In the genomic region with DNA sequence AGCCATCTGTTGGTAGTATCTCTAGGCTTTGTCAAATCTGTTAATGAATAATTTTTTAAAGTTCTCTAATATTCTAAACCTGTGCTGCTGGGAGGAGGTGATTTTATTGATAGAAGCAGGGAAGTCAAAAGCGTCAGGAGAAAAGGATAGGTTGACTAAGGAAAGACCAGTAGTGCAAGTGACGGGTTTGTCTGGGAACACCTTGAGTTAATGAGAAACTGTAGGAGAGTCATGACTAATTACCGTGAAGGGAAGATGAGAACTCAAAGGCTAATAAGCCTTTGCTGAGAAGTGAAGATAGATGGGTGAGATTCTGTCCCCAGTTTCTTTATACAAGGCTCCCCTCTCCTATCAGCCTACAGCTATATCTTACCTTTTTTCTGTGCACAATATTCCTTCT, we compare ENCODE assay signal across 26 cellular contexts. TPM values are rescaled to one million over a fixed set of nuclear protein-coding genes. Genes with fewer than 3 reads are reported as not detected.
"Had no signal": no experiment of that assay in that cellular context is flagged by ENCODE, and none has a peak within 500 bp of the region (broad histone marks: within the 10 kb centered on the region; RNA-seq: fewer than 3 reads in every experiment).

No MANE protein-coding gene starts in this region.

- H3K36me3 Mint-ChIP-seq: immature natural killer cell had no signal

- H3K4me3 Mint-ChIP-seq: immature natural killer cell; naive thymus-derived CD4-positive, alpha-beta T cell; stimulated activated naive B cell treated with anti-CD40 and anti-IgM and Interleukin-4, amounts not matched to agents 10 μg/mL and 1 μg/mL and 100 μg/mL, for 72 hours; stimulated activated naive CD8-positive, alpha-beta T cell treated with anti-CD3 and anti-CD28 coated beads, Interleukin-15, amount 100 ng/mL, for 72 hours had no signal

- H3K9me3 ChIP-seq: esophagus muscularis mucosa, gastroesophageal sphincter, neutrophil, right lobe of liver, testis, tibial nerve had no signal

- H3K4me3 ChIP-seq: esophagus muscularis mucosa, gastroesophageal sphincter, lung, right lobe of liver, spleen, testis, tibial nerve had no signal

- H3K27ac ChIP-seq: neutrophil, right lobe of liver, testis had no signal

- FAIRE-seq: endometrium, keratinocyte had no signal

- H3K27me3 Mint-ChIP-seq: stimulated activated naive B cell treated with anti-CD40 and anti-IgM and Interleukin-4, amounts not matched to agents 10 μg/mL and 1 μg/mL and 100 μg/mL, for 72 hours had no signal

- ATAC-seq: gastroesophageal sphincter; left cardiac atrium; left ventricle myocardium superior; naive thymus-derived CD4-positive, alpha-beta T cell; right lobe of liver; stimulated activated naive B cell treated with anti-CD40 and anti-IgM and Interleukin-4, amounts not matched to agents 10 μg/mL and 1 μg/mL and 100 μg/mL, for 72 hours; stimulated activated naive CD8-positive, alpha-beta T cell treated with anti-CD3 and anti-CD28 coated beads, Interleukin-15, amount 100 ng/mL, for 72 hours had no signal

- H3K4me1 ChIP-seq: right lobe of liver had no signal

- H3K36me3 ChIP-seq: esophagus muscularis mucosa, gastroesophageal sphincter, neutrophil, right lobe of liver, spleen, tibial nerve had no signal

- H3K27ac Mint-ChIP-seq: immature natural killer cell; naive thymus-derived CD4-positive, alpha-beta T cell; stimulated activated naive B cell treated with anti-CD40 and anti-IgM and Interleukin-4, amounts not matched to agents 10 μg/mL and 1 μg/mL and 100 μg/mL, for 72 hours; stimulated activated naive CD8-positive, alpha-beta T cell treated with anti-CD3 and anti-CD28 coated beads, Interleukin-15, amount 100 ng/mL, for 72 hours had no signal

- DNase-seq: central memory CD4-positive, alpha-beta T cell; effector memory CD4-positive, alpha-beta T cell; glutamatergic neuron; immature natural killer cell; left cardiac atrium; left ventricle myocardium superior; mesendoderm; naive thymus-derived CD4-positive, alpha-beta T cell; posterior cingulate gyrus; retina; right lobe of liver; spleen; stimulated activated CD4-positive, alpha-beta T cell treated with anti-CD3 and anti-CD28 coated beads, Interleukin-15, amount 100 ng/mL, for 24 hours; stimulated activated CD4-positive, alpha-beta T cell treated with anti-CD3 and anti-CD28 coated beads, Interleukin-1b, Interleukin-23, amount 100 ng/mL, for 48 hours; stimulated activated CD4-positive, alpha-beta T cell treated with anti-CD3 and anti-CD28 coated beads, Interleukin-4, amount 100 ng/mL, for 24 hours; stimulated activated naive B cell treated with anti-CD40 and anti-IgM and Interleukin-4, amounts not matched to agents 10 μg/mL and 1 μg/mL and 100 μg/mL, for 72 hours; stimulated activated naive CD8-positive, alpha-beta T cell treated with anti-CD3 and anti-CD28 coated beads, Interleukin-15, amount 100 ng/mL, for 72 hours; testis had no signal

- H3K27me3 ChIP-seq: esophagus muscularis mucosa, gastroesophageal sphincter, right lobe of liver, testis, tibial nerve had no signal

- H3K9me3 Mint-ChIP-seq: immature natural killer cell; stimulated activated naive CD8-positive, alpha-beta T cell treated with anti-CD3 and anti-CD28 coated beads, Interleukin-15, amount 100 ng/mL, for 72 hours had no signal

RNA-seq across cellular contexts. Expression of gene PDK4, which starts 5.0 kb away (rescaled TPM):
- polyA plus RNA-seq: keratinocyte; naive thymus-derived CD4-positive, alpha-beta T cell; neural cell had no signal
